Comparison of ENCODE assay signal across 21 cellular contexts in genomic region chr5:53006920-53007890, GRCh38. TPM values are rescaled to one million over a fixed set of nuclear protein-coding genes. Genes with fewer than 3 reads are reported as not detected.
A peak's percentile ranks its signal among the peaks of the same experiment; 100 is the strongest.
DNase-seq lines count a peak whose midpoint lies in the region; ATAC-seq and TF ChIP-seq lines count a peak whose summit lies in the region.
"Had no signal": no experiment of that assay in that cellular context is flagged by ENCODE, and none has a peak within 500 bp of the region (broad histone marks: within the 10 kb centered on the region; RNA-seq: fewer than 3 reads in every experiment).

No MANE protein-coding gene starts in this region.

- BruUV-seq in Panc1 (replicated peaks; lab: Mats Ljungman, UMichigan) (no TSS peak), A673 (replicated peaks; lab: Mats Ljungman, UMichigan) (no TSS peak)

- peaks cover 18% of the 10 kb centered on the region for H3K27me3 Mint-ChIP-seq in activated T-cell treated with anti-CD3 and anti-CD28 coated beads, Interleukin-2, amount 50 U/mL, for 72 hours (ENCODE audit: low read depth)
- H3K27me3 Mint-ChIP-seq in activated T-cell treated with anti-CD3 and anti-CD28 coated beads, Interleukin-2, amount 50 U/mL, for 4 hours (ENCODE audit: low read depth) = no peaks in the 10 kb centered on the region
- no peaks in the 10 kb centered on the region for H3K27me3 Mint-ChIP-seq in naive thymus-derived CD4-positive, alpha-beta T cell

- H3K36me3 Mint-ChIP-seq in activated T-cell treated with anti-CD3 and anti-CD28 coated beads, Interleukin-2, amount 50 U/mL, for 72 hours (ENCODE audit: insufficient read depth in 2 of 2) = peaks cover 0 to 4% of the 10 kb centered on the region in 2 donors
- no peaks in the 10 kb centered on the region for H3K36me3 Mint-ChIP-seq in activated T-cell treated with anti-CD3 and anti-CD28 coated beads, Interleukin-2, amount 50 U/mL, for 4 hours (ENCODE audit: insufficient read depth)
- peaks cover 0 to 37% (median 0%) of the 10 kb centered on the region in 5 donors for H3K36me3 Mint-ChIP-seq in naive thymus-derived CD4-positive, alpha-beta T cell
- H3K36me3 Mint-ChIP-seq: brain had no signal

- peak overlapping the region; percentile 69 for H3K27ac Mint-ChIP-seq in activated T-cell treated with anti-CD3 and anti-CD28 coated beads, Interleukin-2, amount 50 U/mL, for 72 hours
- peak overlapping the region in 3 of 9 donors; percentile 0 to 64 (median 4) for H3K27ac Mint-ChIP-seq in naive thymus-derived CD4-positive, alpha-beta T cell
- H3K27ac Mint-ChIP-seq: H9 had no signal

- H3K36me3 ChIP-seq in Panc1 (ENCODE audit: control insufficient read depth, insufficient read depth, low read length) (no peaks in the 10 kb centered on the region; the same call in 1 of the 2 replicates), brain microvascular endothelial cell (replicated peaks) (no peaks in the 10 kb centered on the region), A673 (ENCODE audit: insufficient read depth, low read length, poor library complexity, severe bottlenecking) (no peaks in the 10 kb centered on the region), hepatocyte (replicated peaks; ENCODE audit: insufficient read depth, low read depth) (no peaks in the 10 kb centered on the region)
- H3K36me3 ChIP-seq in naive thymus-derived CD4-positive, alpha-beta T cell (ENCODE audit: control insufficient read depth in 2 of 3, insufficient read depth in 3 of 3, low read length in 3 of 3) = no peaks in the 10 kb centered on the region
- H3K36me3 ChIP-seq: uterus had no signal

- in situ Hi-C loops in Panc1 (cut with HindIII; ENCODE audit: low pct_unique_long_range_greater_than_20kb, low sequenced_read_pairs) = no loop called here
- in situ Hi-C loops in brain microvascular endothelial cell (cut with HindIII; ENCODE audit: low pct_ligation_motif_present, low sequenced_read_pairs) = no loop called here

- no peaks in the 10 kb centered on the region for H3K9me2 ChIP-seq in hepatocyte (replicated peaks; ENCODE audit: insufficient read depth)

- H3K79me2 ChIP-seq in hepatocyte = no peaks in the 10 kb centered on the region

- no peak for ATAC-seq in activated T-cell treated with anti-CD3 and anti-CD28 coated beads, Interleukin-2, amount 50 U/mL, for 72 hours (replicated peaks in 1 of 2)
- ATAC-seq in activated T-cell treated with anti-CD3 and anti-CD28 coated beads, Interleukin-2, amount 50 U/mL, for 4 hours = no peak
- ATAC-seq in Panc1 = no peak
- ATAC-seq in naive thymus-derived CD4-positive, alpha-beta T cell = no peak

- H3K9me3 ChIP-seq in Panc1 (ENCODE audit: control insufficient read depth, insufficient read depth, low read depth, low read length) (no peaks in the 10 kb centered on the region), A673 (ENCODE audit: low read depth, low read length, poor library complexity, severe bottlenecking) (no peaks in the 10 kb centered on the region), hepatocyte (ENCODE audit: low read depth) (no peaks in the 10 kb centered on the region)
- H3K9me3 ChIP-seq in naive thymus-derived CD4-positive, alpha-beta T cell (ENCODE audit: control insufficient read depth in 2 of 3, low read length in 3 of 3) = no peaks in the 10 kb centered on the region
- H3K9me3 ChIP-seq: uterus had no signal

- H3K4me3 ChIP-seq in Panc1 (ENCODE audit: low read depth in 2 of 2, low read length in 2 of 2) (peak overlapping the region in 1 of 2 experiments; percentile 28; a peak in 1 of 4 replicates), brain microvascular endothelial cell (ENCODE audit: low read depth, low read length) (no peak overlapping the region), A673 (ENCODE audit: low read depth, low read length, poor library complexity, severe bottlenecking) (no peak overlapping the region), hepatocyte (no peak overlapping the region)
- no peak overlapping the region for H3K4me3 ChIP-seq in naive thymus-derived CD4-positive, alpha-beta T cell (ENCODE audit: low read length)

- POLR2A ChIA-PET in Panc1 (lab: Charles Lee) (no interaction called here), A673 (lab: Charles Lee; ENCODE audit: low non-redundant PET) (no interaction called here)
- POLR2A ChIA-PET in naive thymus-derived CD4-positive, alpha-beta T cell (lab: Charles Lee) = no interaction called here

- H3K4me2 ChIP-seq in hepatocyte = no peak overlapping the region
- H3K4me2 ChIP-seq: KMS-11 had no signal

- DNase-seq in activated T-cell treated with anti-CD3 and anti-CD28 coated beads, Interleukin-2, amount 50 U/mL, for 72 hours = no peak
- DNase-seq in activated T-cell treated with anti-CD3 and anti-CD28 coated beads, Interleukin-2, amount 50 U/mL, for 4 hours = no peak
- DNase-seq in Panc1 (ENCODE audit: low read depth, low spot score) (no peak), brain microvascular endothelial cell (no peak), A673 (ENCODE audit: low spot score) (no peak), hepatocyte (ENCODE audit: low spot score) (no peak)
- DNase-seq in naive thymus-derived CD4-positive, alpha-beta T cell = no peak
- no peak for DNase-seq in stimulated activated CD4-positive, alpha-beta T cell treated with anti-CD3 and anti-CD28 coated beads, Interleukin-4, amount 100 ng/mL, for 24 hours
- DNase-seq: activated CD4-positive, alpha-beta T cell treated with anti-CD3 and anti-CD28 coated beads for 1 hour; activated T-cell treated with anti-CD3 and anti-CD28 coated beads, Interleukin-2, amount 50 U/mL, for 24 hours; effector CD4-positive, alpha-beta T cell; glutamatergic neuron; H9; islet precursor cell; NCI-H1694; NCI-H446 treated with DMSO at 0.1 percent for 48 hours; stimulated activated naive CD4-positive, alpha-beta T cell; uterus had no signal

- H4K20me1 ChIP-seq in hepatocyte (ENCODE audit: insufficient read depth, poor library complexity, severe bottlenecking) = no peaks in the 10 kb centered on the region

- no peaks in the 10 kb centered on the region for H3K9me3 Mint-ChIP-seq in activated T-cell treated with anti-CD3 and anti-CD28 coated beads, Interleukin-2, amount 50 U/mL, for 72 hours
- no peaks in the 10 kb centered on the region for H3K9me3 Mint-ChIP-seq in activated T-cell treated with anti-CD3 and anti-CD28 coated beads, Interleukin-2, amount 50 U/mL, for 4 hours
- peaks cover 0 to 3% (median 0%) of the 10 kb centered on the region in 11 donors for H3K9me3 Mint-ChIP-seq in naive thymus-derived CD4-positive, alpha-beta T cell
- H3K9me3 Mint-ChIP-seq: activated T-cell treated with anti-CD3 and anti-CD28 coated beads, Interleukin-2, amount 50 U/mL, for 24 hours; brain; H9 had no signal

- peaks cover 66% of the 10 kb centered on the region for H3K4me1 Mint-ChIP-seq in activated T-cell treated with anti-CD3 and anti-CD28 coated beads, Interleukin-2, amount 50 U/mL, for 72 hours (ENCODE audit: low read depth)
- peaks cover 44% of the 10 kb centered on the region for H3K4me1 Mint-ChIP-seq in activated T-cell treated with anti-CD3 and anti-CD28 coated beads, Interleukin-2, amount 50 U/mL, for 4 hours (ENCODE audit: low read depth)
- H3K4me1 Mint-ChIP-seq in naive thymus-derived CD4-positive, alpha-beta T cell = peaks cover 0 to 87% (median 23%) of the 10 kb centered on the region in 7 donors

- H3K4me1 ChIP-seq in Panc1 (ENCODE audit: control insufficient read depth, insufficient read depth, low read length) (peaks cover 56% of the 10 kb centered on the region), A673 (ENCODE audit: insufficient read depth, low read length, poor library complexity, severe bottlenecking) (no peaks in the 10 kb centered on the region), hepatocyte (ENCODE audit: insufficient read depth) (no peaks in the 10 kb centered on the region)
- peaks cover 0 to 9% of the 10 kb centered on the region in 2 donors for H3K4me1 ChIP-seq in naive thymus-derived CD4-positive, alpha-beta T cell (ENCODE audit: control insufficient read depth in 2 of 2, insufficient read depth in 2 of 2, low read length in 2 of 2)
- H3K4me1 ChIP-seq: uterus had no signal

- WGBS in hepatocyte (ENCODE audit: low lambda C conversion rate, missing lambda C conversion rate) = 76% methylated on average over 4 of the region's 4 CpGs

- CTCF ChIA-PET in Panc1 (lab: Charles Lee) (no interaction called here), A673 (lab: Charles Lee) (no interaction called here)
- CTCF ChIA-PET in naive thymus-derived CD4-positive, alpha-beta T cell (lab: Charles Lee) = interaction anchor here (0.6 kb wide), 1 partner anchor 88 kb away, joined by 3 read pairs; no protein-coding TSS in a partner anchor

- H2AFZ ChIP-seq in hepatocyte = no peak overlapping the region

- H3K27ac ChIP-seq in Panc1 (ENCODE audit: low read length) (peak overlapping the region; percentile 46), brain microvascular endothelial cell (peak overlapping the region; percentile 89), A673 (ENCODE audit: low read depth, low read length, poor library complexity, severe bottlenecking) (no peak overlapping the region), hepatocyte (no peak overlapping the region)
- no peak overlapping the region for H3K27ac ChIP-seq in naive thymus-derived CD4-positive, alpha-beta T cell (ENCODE audit: low read depth, low read length)
- H3K27ac ChIP-seq: KMS-11, uterus had no signal

- H3K4me3 Mint-ChIP-seq in activated T-cell treated with anti-CD3 and anti-CD28 coated beads, Interleukin-2, amount 50 U/mL, for 72 hours = peak overlapping the region; percentile 23 to 51
- no peak overlapping the region for H3K4me3 Mint-ChIP-seq in activated T-cell treated with anti-CD3 and anti-CD28 coated beads, Interleukin-2, amount 50 U/mL, for 4 hours
- peak overlapping the region in 7 of 10 donors; percentile 15 to 59 (median 26) for H3K4me3 Mint-ChIP-seq in naive thymus-derived CD4-positive, alpha-beta T cell
- H3K4me3 Mint-ChIP-seq: activated T-cell treated with anti-CD3 and anti-CD28 coated beads, Interleukin-2, amount 50 U/mL, for 24 hours; H9 had no signal

- H3K27me3 ChIP-seq in Panc1 (ENCODE audit: control insufficient read depth, insufficient read depth, low read length) (no peaks in the 10 kb centered on the region), brain microvascular endothelial cell (replicated peaks) (no peaks in the 10 kb centered on the region), A673 (replicated peaks; ENCODE audit: insufficient read depth, low read depth, low read length, poor library complexity) (no peaks in the 10 kb centered on the region), hepatocyte (no peaks in the 10 kb centered on the region)
- no peaks in the 10 kb centered on the region for H3K27me3 ChIP-seq in naive thymus-derived CD4-positive, alpha-beta T cell (ENCODE audit: control insufficient read depth in 2 of 2, insufficient read depth in 2 of 2, low read length in 2 of 2)
- H3K27me3 ChIP-seq: uterus had no signal

- TF ChIP-seq CTCF in Panc1 (IDR thresholded peaks at IDR 0.05) = no peak
- no peak for TF ChIP-seq CTCF in brain microvascular endothelial cell (IDR thresholded peaks at IDR 0.05; ENCODE audit: low read depth, low read length, missing control alignments)
- TF ChIP-seq CTCF in A673 (conservative IDR thresholded peaks at IDR 0.05; ENCODE audit: low read depth, low read length) = no peak
- TF ChIP-seq CTCF in hepatocyte (IDR thresholded peaks at IDR 0.05; ENCODE audit: poor library complexity) = no peak

- intact Hi-C loops in Panc1 (cut with micrococcal nuclease; ENCODE audit: unreplicated experiment) (no loop called here), A673 (cut with micrococcal nuclease; ENCODE audit: unreplicated experiment) (no loop called here)
- intact Hi-C loops in naive thymus-derived CD4-positive, alpha-beta T cell (cut with micrococcal nuclease) = loop anchor here in 1 of 2 donors (1.0 to 10.0 kb wide), 2 partner anchors 62 to 282 kb away; no protein-coding TSS in a partner anchor

RNA-seq across cellular contexts. Expression of gene ITGA2, which starts 18.1 kb away (rescaled TPM):
- 1 to 10 TPM in 1 of 2 donors, under 1 TPM in 1; 0.79 to 1.7 TPM for total RNA-seq in activated T-cell treated with anti-CD3 and anti-CD28 coated beads, Interleukin-2, amount 50 U/mL, for 72 hours
- total RNA-seq in activated T-cell treated with anti-CD3 and anti-CD28 coated beads, Interleukin-2, amount 50 U/mL, for 4 hours = 1 to 10 TPM; 1.0 to 1.1 (median 1.1) TPM
- total RNA-seq in Panc1 (2021; ENCODE audit: unreplicated experiment) = 41.8 TPM
- polyA plus RNA-seq in Panc1 (2012; ENCODE audit: insufficient read length) = 10.0 TPM
- 1 to 10 TPM in 1 of 5 experiments, under 1 TPM in 4; 0.16 to 8.9 (median 0.49) TPM for total RNA-seq in naive thymus-derived CD4-positive, alpha-beta T cell
- polyA plus RNA-seq in naive thymus-derived CD4-positive, alpha-beta T cell = under 1 TPM; 0.19 to 0.28 TPM
- 0.69 and 0.92 TPM in 2 replicates for total RNA-seq in A673 (2021)
- total RNA-seq in hepatocyte = 10.2 and 10.8 TPM in 2 replicates
- 1.5 and 2.5 TPM in 2 replicates for polyA plus RNA-seq in hepatocyte
- total RNA-seq: OCI-LY7 had no signal

Comparison
In these comparisons a context has a peak if more than half of its experiments do, and no peak if none do; other contexts are left out.
1. H3K27ac ChIP-seq: peak in Panc1 (single experiment) and brain microvascular endothelial cell (single experiment); none in naive thymus-derived CD4-positive, alpha-beta T cell (single experiment), A673 (single experiment) and hepatocyte (single experiment).